1 cellular context compared by ENCODE assay signal in the genomic region with DNA sequence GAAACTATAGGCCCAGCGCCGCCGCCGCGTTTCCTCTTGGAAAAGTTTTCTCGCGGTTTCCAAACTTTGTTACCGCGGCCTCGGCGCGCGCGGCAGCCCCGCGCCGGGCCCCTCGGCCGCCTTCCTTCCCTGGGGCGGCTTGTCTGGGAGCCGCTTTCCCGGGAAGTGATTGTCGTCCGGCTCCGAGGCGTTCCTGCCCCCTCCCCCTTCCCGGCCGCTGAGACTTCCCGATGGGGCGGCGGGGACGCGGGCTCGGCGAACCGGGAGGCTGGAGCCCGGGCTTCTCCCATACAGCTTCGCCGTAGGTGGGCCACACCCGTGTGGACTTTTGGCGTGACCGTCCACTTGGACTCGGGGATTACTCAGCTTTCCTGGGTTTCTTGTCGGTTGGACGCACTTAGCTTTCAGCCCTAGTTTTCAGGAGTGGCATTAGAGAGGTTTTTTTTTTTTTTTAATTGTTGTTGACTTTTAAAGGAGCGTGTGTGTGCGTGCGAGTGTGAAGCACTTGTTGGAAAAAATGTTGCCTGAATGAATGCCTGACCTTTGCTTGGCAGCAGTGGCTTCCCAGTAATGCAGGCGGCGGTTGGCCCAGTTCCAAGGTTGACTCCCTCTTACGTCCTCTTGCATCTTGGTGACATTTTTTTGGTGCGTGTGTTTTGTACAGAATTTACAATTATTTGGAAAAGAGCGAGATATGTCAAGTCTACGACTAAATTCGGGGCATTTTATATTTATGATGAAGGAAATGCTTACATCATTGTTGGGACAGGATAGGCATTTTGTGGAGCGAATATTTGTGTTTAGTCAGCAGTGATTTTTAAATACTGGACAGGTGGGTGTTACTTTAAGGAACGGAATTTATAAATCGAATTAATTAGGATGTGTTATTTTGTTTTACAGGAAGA.
A peak's percentile ranks its signal among the peaks of the same experiment; 100 is the strongest.
TF ChIP-seq lines count a peak whose summit lies in the region.

No MANE protein-coding gene starts in this region.

TF ChIP-seq in K562, 482 proteins besides CTCF, POLR2A, EP300 and RAD21 (continued from another document and continues in another):
- TF ChIP-seq, protein P1, sequence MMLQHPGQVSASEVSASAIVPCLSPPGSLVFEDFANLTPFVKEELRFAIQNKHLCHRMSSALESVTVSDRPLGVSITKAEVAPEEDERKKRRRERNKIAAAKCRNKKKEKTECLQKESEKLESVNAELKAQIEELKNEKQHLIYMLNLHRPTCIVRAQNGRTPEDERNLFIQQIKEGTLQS (IDR thresholded peaks at IDR 0.05): peak; percentile 68
- TF ChIP-seq, protein P1 (CRISPR knock-in tag; conservative IDR thresholded peaks at IDR 0.05): no peak
- TF ChIP-seq, protein P2, sequence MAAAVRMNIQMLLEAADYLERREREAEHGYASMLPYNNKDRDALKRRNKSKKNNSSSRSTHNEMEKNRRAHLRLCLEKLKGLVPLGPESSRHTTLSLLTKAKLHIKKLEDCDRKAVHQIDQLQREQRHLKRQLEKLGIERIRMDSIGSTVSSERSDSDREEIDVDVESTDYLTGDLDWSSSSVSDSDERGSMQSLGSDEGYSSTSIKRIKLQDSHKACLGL (CRISPR knock-in tag; IDR thresholded peaks at IDR 0.05; ENCODE audit: borderline replicate concordance, poor library complexity, severe bottlenecking): no peak
- 0 out of 2 replicates have a peak, but pooled peaks have one; percentile 33 for TF ChIP-seq BHLHE40 (IDR thresholded peaks at IDR 0.05; ENCODE audit: low read length)
- TF ChIP-seq, protein P3, sequence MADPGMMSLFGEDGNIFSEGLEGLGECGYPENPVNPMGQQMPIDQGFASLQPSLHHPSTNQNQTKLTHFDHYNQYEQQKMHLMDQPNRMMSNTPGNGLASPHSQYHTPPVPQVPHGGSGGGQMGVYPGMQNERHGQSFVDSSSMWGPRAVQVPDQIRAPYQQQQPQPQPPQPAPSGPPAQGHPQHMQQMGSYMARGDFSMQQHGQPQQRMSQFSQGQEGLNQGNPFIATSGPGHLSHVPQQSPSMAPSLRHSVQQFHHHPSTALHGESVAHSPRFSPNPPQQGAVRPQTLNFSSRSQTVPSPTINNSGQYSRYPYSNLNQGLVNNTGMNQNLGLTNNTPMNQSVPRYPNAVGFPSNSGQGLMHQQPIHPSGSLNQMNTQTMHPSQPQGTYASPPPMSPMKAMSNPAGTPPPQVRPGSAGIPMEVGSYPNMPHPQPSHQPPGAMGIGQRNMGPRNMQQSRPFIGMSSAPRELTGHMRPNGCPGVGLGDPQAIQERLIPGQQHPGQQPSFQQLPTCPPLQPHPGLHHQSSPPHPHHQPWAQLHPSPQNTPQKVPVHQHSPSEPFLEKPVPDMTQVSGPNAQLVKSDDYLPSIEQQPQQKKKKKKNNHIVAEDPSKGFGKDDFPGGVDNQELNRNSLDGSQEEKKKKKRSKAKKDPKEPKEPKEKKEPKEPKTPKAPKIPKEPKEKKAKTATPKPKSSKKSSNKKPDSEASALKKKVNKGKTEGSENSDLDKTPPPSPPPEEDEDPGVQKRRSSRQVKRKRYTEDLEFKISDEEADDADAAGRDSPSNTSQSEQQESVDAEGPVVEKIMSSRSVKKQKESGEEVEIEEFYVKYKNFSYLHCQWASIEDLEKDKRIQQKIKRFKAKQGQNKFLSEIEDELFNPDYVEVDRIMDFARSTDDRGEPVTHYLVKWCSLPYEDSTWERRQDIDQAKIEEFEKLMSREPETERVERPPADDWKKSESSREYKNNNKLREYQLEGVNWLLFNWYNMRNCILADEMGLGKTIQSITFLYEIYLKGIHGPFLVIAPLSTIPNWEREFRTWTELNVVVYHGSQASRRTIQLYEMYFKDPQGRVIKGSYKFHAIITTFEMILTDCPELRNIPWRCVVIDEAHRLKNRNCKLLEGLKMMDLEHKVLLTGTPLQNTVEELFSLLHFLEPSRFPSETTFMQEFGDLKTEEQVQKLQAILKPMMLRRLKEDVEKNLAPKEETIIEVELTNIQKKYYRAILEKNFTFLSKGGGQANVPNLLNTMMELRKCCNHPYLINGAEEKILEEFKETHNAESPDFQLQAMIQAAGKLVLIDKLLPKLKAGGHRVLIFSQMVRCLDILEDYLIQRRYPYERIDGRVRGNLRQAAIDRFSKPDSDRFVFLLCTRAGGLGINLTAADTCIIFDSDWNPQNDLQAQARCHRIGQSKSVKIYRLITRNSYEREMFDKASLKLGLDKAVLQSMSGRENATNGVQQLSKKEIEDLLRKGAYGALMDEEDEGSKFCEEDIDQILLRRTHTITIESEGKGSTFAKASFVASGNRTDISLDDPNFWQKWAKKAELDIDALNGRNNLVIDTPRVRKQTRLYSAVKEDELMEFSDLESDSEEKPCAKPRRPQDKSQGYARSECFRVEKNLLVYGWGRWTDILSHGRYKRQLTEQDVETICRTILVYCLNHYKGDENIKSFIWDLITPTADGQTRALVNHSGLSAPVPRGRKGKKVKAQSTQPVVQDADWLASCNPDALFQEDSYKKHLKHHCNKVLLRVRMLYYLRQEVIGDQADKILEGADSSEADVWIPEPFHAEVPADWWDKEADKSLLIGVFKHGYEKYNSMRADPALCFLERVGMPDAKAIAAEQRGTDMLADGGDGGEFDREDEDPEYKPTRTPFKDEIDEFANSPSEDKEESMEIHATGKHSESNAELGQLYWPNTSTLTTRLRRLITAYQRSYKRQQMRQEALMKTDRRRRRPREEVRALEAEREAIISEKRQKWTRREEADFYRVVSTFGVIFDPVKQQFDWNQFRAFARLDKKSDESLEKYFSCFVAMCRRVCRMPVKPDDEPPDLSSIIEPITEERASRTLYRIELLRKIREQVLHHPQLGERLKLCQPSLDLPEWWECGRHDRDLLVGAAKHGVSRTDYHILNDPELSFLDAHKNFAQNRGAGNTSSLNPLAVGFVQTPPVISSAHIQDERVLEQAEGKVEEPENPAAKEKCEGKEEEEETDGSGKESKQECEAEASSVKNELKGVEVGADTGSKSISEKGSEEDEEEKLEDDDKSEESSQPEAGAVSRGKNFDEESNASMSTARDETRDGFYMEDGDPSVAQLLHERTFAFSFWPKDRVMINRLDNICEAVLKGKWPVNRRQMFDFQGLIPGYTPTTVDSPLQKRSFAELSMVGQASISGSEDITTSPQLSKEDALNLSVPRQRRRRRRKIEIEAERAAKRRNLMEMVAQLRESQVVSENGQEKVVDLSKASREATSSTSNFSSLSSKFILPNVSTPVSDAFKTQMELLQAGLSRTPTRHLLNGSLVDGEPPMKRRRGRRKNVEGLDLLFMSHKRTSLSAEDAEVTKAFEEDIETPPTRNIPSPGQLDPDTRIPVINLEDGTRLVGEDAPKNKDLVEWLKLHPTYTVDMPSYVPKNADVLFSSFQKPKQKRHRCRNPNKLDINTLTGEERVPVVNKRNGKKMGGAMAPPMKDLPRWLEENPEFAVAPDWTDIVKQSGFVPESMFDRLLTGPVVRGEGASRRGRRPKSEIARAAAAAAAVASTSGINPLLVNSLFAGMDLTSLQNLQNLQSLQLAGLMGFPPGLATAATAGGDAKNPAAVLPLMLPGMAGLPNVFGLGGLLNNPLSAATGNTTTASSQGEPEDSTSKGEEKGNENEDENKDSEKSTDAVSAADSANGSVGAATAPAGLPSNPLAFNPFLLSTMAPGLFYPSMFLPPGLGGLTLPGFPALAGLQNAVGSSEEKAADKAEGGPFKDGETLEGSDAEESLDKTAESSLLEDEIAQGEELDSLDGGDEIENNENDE (IDR thresholded peaks at IDR 0.05; ENCODE audit: low read depth, low read length): no peak
- no peak for TF ChIP-seq DNMT1 (IDR thresholded peaks at IDR 0.05)
- TF ChIP-seq ATF1 (CRISPR knock-in tag; IDR thresholded peaks at IDR 0.05): no peak
- peak; percentile 57; the same call in 1 of the 2 replicates for TF ChIP-seq ATF1 (tag; IDR thresholded peaks at IDR 0.05)
- 0 out of 2 replicates have a peak, but pooled peaks have one; percentile 17 for TF ChIP-seq DIDO1 (tag; IDR thresholded peaks at IDR 0.05; ENCODE audit: low read depth)
- peak; percentile 77 for TF ChIP-seq FIP1L1 (IDR thresholded peaks at IDR 0.05; ENCODE audit: low read depth, low read length, poor library complexity, severe bottlenecking)
- TF ChIP-seq ZNF316 (IDR thresholded peaks at IDR 0.05): peak; percentile 81
- no peak for TF ChIP-seq RHOXF2B (CRISPR knock-in tag; conservative IDR thresholded peaks at IDR 0.05)
- peak in 1 of 2 experiments; percentile 39; a peak in 1 of 4 replicates for TF ChIP-seq TRIM24 (IDR thresholded peaks at IDR 0.05)
- TF ChIP-seq OTX1 (CRISPR knock-in tag; IDR thresholded peaks at IDR 0.05): 0 out of 2 replicates have a peak, but pooled peaks have one; percentile 24
- peak in 1 of 2 experiments; percentile 26; a peak in 1 of 4 replicates for TF ChIP-seq SIN3A (IDR thresholded peaks at IDR 0.05; ENCODE audit: borderline replicate concordance in 2 of 2, control insufficient read depth in 1 of 2, low read depth in 2 of 2, low read length in 2 of 2)
- no peak for TF ChIP-seq PYGO2 (tag; IDR thresholded peaks at IDR 0.05)
- peak; percentile 39; the same call in 1 of the 2 replicates for TF ChIP-seq CXXC5 (CRISPR knock-in tag; IDR thresholded peaks at IDR 0.05)
- TF ChIP-seq, protein P4, sequence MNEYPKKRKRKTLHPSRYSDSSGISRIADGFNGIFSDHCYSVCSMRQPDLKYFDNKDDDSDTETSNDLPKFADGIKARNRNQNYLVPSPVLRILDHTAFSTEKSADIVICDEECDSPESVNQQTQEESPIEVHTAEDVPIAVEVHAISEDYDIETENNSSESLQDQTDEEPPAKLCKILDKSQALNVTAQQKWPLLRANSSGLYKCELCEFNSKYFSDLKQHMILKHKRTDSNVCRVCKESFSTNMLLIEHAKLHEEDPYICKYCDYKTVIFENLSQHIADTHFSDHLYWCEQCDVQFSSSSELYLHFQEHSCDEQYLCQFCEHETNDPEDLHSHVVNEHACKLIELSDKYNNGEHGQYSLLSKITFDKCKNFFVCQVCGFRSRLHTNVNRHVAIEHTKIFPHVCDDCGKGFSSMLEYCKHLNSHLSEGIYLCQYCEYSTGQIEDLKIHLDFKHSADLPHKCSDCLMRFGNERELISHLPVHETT (CRISPR knock-in tag; conservative IDR thresholded peaks at IDR 0.05 in 1 of 2, IDR thresholded peaks at IDR 0.05 in 1 of 2): 0 out of 4 replicates have a peak, but pooled peaks of 1 of the 2 experiments have one; percentile 34
- TF ChIP-seq, protein P5, sequence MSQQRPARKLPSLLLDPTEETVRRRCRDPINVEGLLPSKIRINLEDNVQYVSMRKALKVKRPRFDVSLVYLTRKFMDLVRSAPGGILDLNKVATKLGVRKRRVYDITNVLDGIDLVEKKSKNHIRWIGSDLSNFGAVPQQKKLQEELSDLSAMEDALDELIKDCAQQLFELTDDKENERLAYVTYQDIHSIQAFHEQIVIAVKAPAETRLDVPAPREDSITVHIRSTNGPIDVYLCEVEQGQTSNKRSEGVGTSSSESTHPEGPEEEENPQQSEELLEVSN (IDR thresholded peaks at IDR 0.05; ENCODE audit: borderline replicate concordance in 1 of 2, extremely low read depth in 1 of 2, insufficient read depth in 1 of 2, insufficient read length in 1 of 2, low read depth in 1 of 2, low read length in 1 of 2, poor library complexity in 1 of 2, severe bottlenecking in 1 of 2): peak in 1 of 2 experiments; percentile 0
- TF ChIP-seq, protein P6, sequence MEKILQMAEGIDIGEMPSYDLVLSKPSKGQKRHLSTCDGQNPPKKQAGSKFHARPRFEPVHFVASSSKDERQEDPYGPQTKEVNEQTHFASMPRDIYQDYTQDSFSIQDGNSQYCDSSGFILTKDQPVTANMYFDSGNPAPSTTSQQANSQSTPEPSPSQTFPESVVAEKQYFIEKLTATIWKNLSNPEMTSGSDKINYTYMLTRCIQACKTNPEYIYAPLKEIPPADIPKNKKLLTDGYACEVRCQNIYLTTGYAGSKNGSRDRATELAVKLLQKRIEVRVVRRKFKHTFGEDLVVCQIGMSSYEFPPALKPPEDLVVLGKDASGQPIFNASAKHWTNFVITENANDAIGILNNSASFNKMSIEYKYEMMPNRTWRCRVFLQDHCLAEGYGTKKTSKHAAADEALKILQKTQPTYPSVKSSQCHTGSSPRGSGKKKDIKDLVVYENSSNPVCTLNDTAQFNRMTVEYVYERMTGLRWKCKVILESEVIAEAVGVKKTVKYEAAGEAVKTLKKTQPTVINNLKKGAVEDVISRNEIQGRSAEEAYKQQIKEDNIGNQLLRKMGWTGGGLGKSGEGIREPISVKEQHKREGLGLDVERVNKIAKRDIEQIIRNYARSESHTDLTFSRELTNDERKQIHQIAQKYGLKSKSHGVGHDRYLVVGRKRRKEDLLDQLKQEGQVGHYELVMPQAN (IDR thresholded peaks at IDR 0.05; ENCODE audit: borderline replicate concordance): 0 out of 2 replicates have a peak, but pooled peaks have one; percentile 42
- TF ChIP-seq KLF16 (IDR thresholded peaks at IDR 0.05): no peak
- TF ChIP-seq ZNF589 (CRISPR knock-in tag; IDR thresholded peaks at IDR 0.05; ENCODE audit: low read depth): peak; percentile 76
- TF ChIP-seq ZNF140 (CRISPR knock-in tag; IDR thresholded peaks at IDR 0.05): no peak
- TF ChIP-seq HNRNPK (IDR thresholded peaks at IDR 0.05; ENCODE audit: low read depth, low read length, poor library complexity, severe bottlenecking): no peak
- TF ChIP-seq TBP (optimal IDR thresholded peaks at IDR 0.05; ENCODE audit: low read depth, low read length): peak; percentile 35
- TF ChIP-seq JUND (IDR thresholded peaks at IDR 0.05; ENCODE audit: borderline replicate concordance, low read depth, low read length): 0 out of 2 replicates have a peak, but pooled peaks have one; percentile 33
- TF ChIP-seq JUND (tag; IDR thresholded peaks at IDR 0.05; ENCODE audit: borderline replicate concordance, low read depth, low read length): 0 out of 3 replicates have a peak, but pooled peaks have one; percentile 11
- TF ChIP-seq SIN3B (IDR thresholded peaks at IDR 0.05; ENCODE audit: low read depth): no peak
- TF ChIP-seq, protein P7, sequence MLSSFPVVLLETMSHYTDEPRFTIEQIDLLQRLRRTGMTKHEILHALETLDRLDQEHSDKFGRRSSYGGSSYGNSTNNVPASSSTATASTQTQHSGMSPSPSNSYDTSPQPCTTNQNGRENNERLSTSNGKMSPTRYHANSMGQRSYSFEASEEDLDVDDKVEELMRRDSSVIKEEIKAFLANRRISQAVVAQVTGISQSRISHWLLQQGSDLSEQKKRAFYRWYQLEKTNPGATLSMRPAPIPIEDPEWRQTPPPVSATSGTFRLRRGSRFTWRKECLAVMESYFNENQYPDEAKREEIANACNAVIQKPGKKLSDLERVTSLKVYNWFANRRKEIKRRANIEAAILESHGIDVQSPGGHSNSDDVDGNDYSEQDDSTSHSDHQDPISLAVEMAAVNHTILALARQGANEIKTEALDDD (IDR thresholded peaks at IDR 0.05): no peak
- TF ChIP-seq, protein P8, sequence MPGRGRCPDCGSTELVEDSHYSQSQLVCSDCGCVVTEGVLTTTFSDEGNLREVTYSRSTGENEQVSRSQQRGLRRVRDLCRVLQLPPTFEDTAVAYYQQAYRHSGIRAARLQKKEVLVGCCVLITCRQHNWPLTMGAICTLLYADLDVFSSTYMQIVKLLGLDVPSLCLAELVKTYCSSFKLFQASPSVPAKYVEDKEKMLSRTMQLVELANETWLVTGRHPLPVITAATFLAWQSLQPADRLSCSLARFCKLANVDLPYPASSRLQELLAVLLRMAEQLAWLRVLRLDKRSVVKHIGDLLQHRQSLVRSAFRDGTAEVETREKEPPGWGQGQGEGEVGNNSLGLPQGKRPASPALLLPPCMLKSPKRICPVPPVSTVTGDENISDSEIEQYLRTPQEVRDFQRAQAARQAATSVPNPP (IDR thresholded peaks at IDR 0.05; ENCODE audit: borderline replicate concordance, insufficient read depth, insufficient read length): no peak
